1 cellular context compared by ENCODE assay signal in genomic region chr3:142272200-142272891, GRCh38.
TF ChIP-seq lines count a peak whose summit lies in the region.

No MANE protein-coding gene starts in this region.

TF ChIP-seq in SK-N-SH, 30 proteins besides CTCF, POLR2A, EP300 and RAD21 (continued from another document):
- TF ChIP-seq, protein P1, sequence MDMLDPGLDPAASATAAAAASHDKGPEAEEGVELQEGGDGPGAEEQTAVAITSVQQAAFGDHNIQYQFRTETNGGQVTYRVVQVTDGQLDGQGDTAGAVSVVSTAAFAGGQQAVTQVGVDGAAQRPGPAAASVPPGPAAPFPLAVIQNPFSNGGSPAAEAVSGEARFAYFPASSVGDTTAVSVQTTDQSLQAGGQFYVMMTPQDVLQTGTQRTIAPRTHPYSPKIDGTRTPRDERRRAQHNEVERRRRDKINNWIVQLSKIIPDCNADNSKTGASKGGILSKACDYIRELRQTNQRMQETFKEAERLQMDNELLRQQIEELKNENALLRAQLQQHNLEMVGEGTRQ (IDR thresholded peaks at IDR 0.05; ENCODE audit: borderline replicate concordance, low read depth, low read length): no peak
- no peak for TF ChIP-seq MXI1 (IDR thresholded peaks at IDR 0.05; ENCODE audit: low read depth, low read length)
